ENCODE assay signal across 1 cellular context in the genomic region with DNA sequence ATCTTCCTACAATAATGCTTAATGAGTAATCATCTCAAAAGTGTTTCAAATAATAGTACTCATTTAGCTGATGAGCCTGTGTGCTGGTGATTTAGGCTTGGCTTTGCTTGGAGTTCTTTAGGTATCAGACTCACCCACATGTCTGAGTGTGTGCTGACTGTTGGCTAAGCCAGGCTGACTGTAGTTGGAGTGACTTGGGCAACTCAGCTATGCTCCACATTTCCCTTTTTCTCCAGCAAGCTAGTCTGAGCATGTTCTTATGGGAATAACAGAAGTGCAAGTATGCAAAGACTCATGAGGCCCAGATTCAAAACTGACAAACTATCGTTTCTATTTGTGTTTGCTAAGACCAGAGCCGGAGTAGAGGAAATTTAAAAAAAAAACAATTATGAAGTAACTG.
TF ChIP-seq lines count a peak whose summit lies in the region.

No MANE protein-coding gene starts in this region.

TF ChIP-seq in endothelial cell of umbilical vein, 7 proteins besides CTCF, POLR2A, EP300 and RAD21:
- no peak for TF ChIP-seq MYC (IDR thresholded peaks at IDR 0.05; ENCODE audit: low read depth, low read length)
- TF ChIP-seq GATA2 (IDR thresholded peaks at IDR 0.05; ENCODE audit: insufficient read depth, insufficient read length, low read depth, low read length), result no peak
- no peak for TF ChIP-seq EZH2 (IDR thresholded peaks at IDR 0.05; ENCODE audit: borderline replicate concordance, low read depth, low read length, severe bottlenecking)
- no peak for TF ChIP-seq JUN (IDR thresholded peaks at IDR 0.05; ENCODE audit: borderline replicate concordance, insufficient read depth, insufficient read length, low read depth)
- TF ChIP-seq FOS (IDR thresholded peaks at IDR 0.05; ENCODE audit: borderline replicate concordance, insufficient read depth, low read length), result no peak
- TF ChIP-seq, protein P1, sequence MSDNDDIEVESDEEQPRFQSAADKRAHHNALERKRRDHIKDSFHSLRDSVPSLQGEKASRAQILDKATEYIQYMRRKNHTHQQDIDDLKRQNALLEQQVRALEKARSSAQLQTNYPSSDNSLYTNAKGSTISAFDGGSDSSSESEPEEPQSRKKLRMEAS (IDR thresholded peaks at IDR 0.05; ENCODE audit: insufficient read depth, insufficient read length), result no peak
- TF ChIP-seq POLR2AphosphoS5 (IDR thresholded peaks at IDR 0.05; ENCODE audit: insufficient read depth, low read depth, low read length), result no peak
